In the genomic region with DNA sequence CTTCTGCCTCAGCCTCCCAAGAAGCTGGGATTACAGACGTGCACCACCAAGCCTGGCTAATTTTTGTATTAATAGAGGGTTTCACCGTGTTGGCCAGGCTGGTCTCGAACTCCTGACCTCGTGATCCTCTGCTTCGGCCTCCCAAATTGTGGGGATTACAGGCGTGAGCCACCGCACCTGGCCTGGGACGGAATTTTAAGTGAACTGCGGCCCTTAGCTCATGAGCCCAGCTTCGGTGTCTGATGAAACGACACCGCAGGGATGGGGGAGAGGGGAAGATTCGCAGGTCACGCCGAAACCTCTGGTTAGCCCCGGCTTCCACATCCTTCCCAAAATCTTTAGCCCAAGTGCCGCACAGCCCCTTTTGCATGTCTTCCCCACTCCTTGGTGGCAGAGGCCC, we compare ENCODE assay signal across 11 cellular contexts. TPM values are rescaled to one million over a fixed set of nuclear protein-coding genes. Genes with fewer than 3 reads are reported as not detected.
"Had no signal": no experiment of that assay in that cellular context is flagged by ENCODE, and none has a peak within 500 bp of the region (broad histone marks: within the 10 kb centered on the region; RNA-seq: fewer than 3 reads in every experiment).

No MANE protein-coding gene starts in this region.

- ATAC-seq: GM23338, HCT116 had no signal

- H3K36me3 ChIP-seq: HAP-1 had no signal

- H3K4me3 ChIP-seq: GM23248, GM23338, HAP-1 had no signal

- H3K27ac ChIP-seq: GM23248 had no signal

- DNase-seq: GM23248, GOT3, H7, H9, HCEC 1CT, HFFc6 had no signal

- H3K4me1 ChIP-seq: HAP-1 had no signal

RNA-seq across cellular contexts. Expression of a gene that starts 39.1 kb away (rescaled TPM):
- total RNA-seq: HFFc6 had no signal

RNA-seq across cellular contexts. Expression of a gene that starts 45.6 kb away (rescaled TPM):
- total RNA-seq: GM23248, GM23338, H1, H4, H7, H9, HFFc6 had no signal
- polyA plus RNA-seq: GM23248, GM23338 had no signal

RNA-seq across cellular contexts. Expression of a gene that starts 56.9 kb away (rescaled TPM):
- total RNA-seq: GM23248, GM23338, H1, H4, H7, H9, HFFc6 had no signal
- polyA plus RNA-seq: GM23248 had no signal
